In genomic region chr14:56195727-56196126, GRCh38 we compare ENCODE assay signal across 8 cellular contexts.
DNase-seq lines count a peak whose midpoint lies in the region; ATAC-seq and TF ChIP-seq lines count a peak whose summit lies in the region.

No MANE protein-coding gene starts in this region.

- peaks cover 14% of the 10 kb centered on the region for H3K4me1 ChIP-seq in GM23338 (ENCODE audit: insufficient read depth)

- TF ChIP-seq CTCF in GM23338 (conservative IDR thresholded peaks at IDR 0.05; ENCODE audit: low read depth in 2 of 2) (no peak), natural killer cell (IDR thresholded peaks at IDR 0.05) (no peak)

- H3K4me3 Mint-ChIP-seq in GM23338, result no peak overlapping the region
- H3K4me3 Mint-ChIP-seq in activated CD8-positive, alpha-beta T cell treated with anti-CD3 and anti-CD28 coated beads, Interleukin-2, amount 10 ng/mL, durations not matched to agents 7 days and 5 days, result no peak overlapping the region
- H3K4me3 Mint-ChIP-seq in natural killer cell, result peak overlapping the region; percentile 58

- H3K9me3 Mint-ChIP-seq in GM23338, result no peaks in the 10 kb centered on the region
- no peaks in the 10 kb centered on the region for H3K9me3 Mint-ChIP-seq in activated CD8-positive, alpha-beta T cell treated with anti-CD3 and anti-CD28 coated beads, Interleukin-2, amount 10 ng/mL, durations not matched to agents 7 days and 5 days (ENCODE audit: insufficient read depth)
- H3K9me3 Mint-ChIP-seq in natural killer cell, result no peaks in the 10 kb centered on the region

- H3K4me2 ChIP-seq in GM23338, result no peak overlapping the region

- H3K27me3 Mint-ChIP-seq in GM23338 (ENCODE audit: insufficient read depth, low read depth, poor library complexity), result no peaks in the 10 kb centered on the region
- no peaks in the 10 kb centered on the region for H3K27me3 Mint-ChIP-seq in activated CD8-positive, alpha-beta T cell treated with anti-CD3 and anti-CD28 coated beads, Interleukin-2, amount 10 ng/mL, durations not matched to agents 7 days and 5 days (ENCODE audit: low read depth)
- H3K27me3 Mint-ChIP-seq in natural killer cell (ENCODE audit: low read depth in 2 of 2), result no peaks in the 10 kb centered on the region

- peak overlapping the region; percentile 13; the same call in 1 of the 2 replicates for H3K27ac ChIP-seq in GM23338 (ENCODE audit: low read depth)

- ATAC-seq in GM23338, result no peak; the same call in 2 of the 3 replicates
- peak; percentile 69 for ATAC-seq in activated CD8-positive, alpha-beta T cell treated with anti-CD3 and anti-CD28 coated beads, Interleukin-2, amount 10 ng/mL, durations not matched to agents 7 days and 5 days
- ATAC-seq in natural killer cell, result peak; percentile 11 to 64 (median 54)

- H3K4me1 Mint-ChIP-seq in GM23338 (peaks cover 19% of the 10 kb centered on the region), natural killer cell (peaks cover 8 to 35% of the 10 kb centered on the region in 2 donors)
- peaks cover 26% of the 10 kb centered on the region for H3K4me1 Mint-ChIP-seq in activated CD8-positive, alpha-beta T cell treated with anti-CD3 and anti-CD28 coated beads, Interleukin-2, amount 10 ng/mL, durations not matched to agents 7 days and 5 days (ENCODE audit: low read depth)

- no peaks in the 10 kb centered on the region for H4K20me1 ChIP-seq in GM23338 (replicated peaks; ENCODE audit: insufficient read depth)

- no peak overlapping the region for H2AFZ ChIP-seq in GM23338

- no peaks in the 10 kb centered on the region; the same call in 1 of the 2 replicates for H3F3A ChIP-seq in GM23338 (replicated peaks; ENCODE audit: low read depth)

- no peaks in the 10 kb centered on the region for H3K36me3 ChIP-seq in GM23338 (ENCODE audit: insufficient read depth)

- POLR2A ChIA-PET in activated CD8-positive, alpha-beta T cell treated with anti-CD3 and anti-CD28 coated beads, Interleukin-2, amount 10 ng/mL, durations not matched to agents 7 days and 5 days (lab: Charles Lee), result no interaction called here

- H3K4me3 ChIP-seq in GM23338, result no peak overlapping the region

- H3K27ac Mint-ChIP-seq in GM23338 (peak overlapping the region; percentile 72; the same call in 1 of the 2 replicates), natural killer cell (peak overlapping the region; percentile 71 to 77)
- H3K27ac Mint-ChIP-seq in activated CD8-positive, alpha-beta T cell treated with anti-CD3 and anti-CD28 coated beads, Interleukin-2, amount 10 ng/mL, durations not matched to agents 7 days and 5 days, result peak overlapping the region; percentile 75

- CTCF ChIA-PET in activated CD8-positive, alpha-beta T cell treated with anti-CD3 and anti-CD28 coated beads, Interleukin-2, amount 10 ng/mL, durations not matched to agents 7 days and 5 days (lab: Charles Lee), result no interaction called here

- peaks cover 24% of the 10 kb centered on the region for H3K79me2 ChIP-seq in GM23338 (replicated peaks; ENCODE audit: insufficient read depth)

- H3K36me3 Mint-ChIP-seq in GM23338 (ENCODE audit: low read depth) (no peaks in the 10 kb centered on the region), natural killer cell (no peaks in the 10 kb centered on the region)
- H3K36me3 Mint-ChIP-seq in activated CD8-positive, alpha-beta T cell treated with anti-CD3 and anti-CD28 coated beads, Interleukin-2, amount 10 ng/mL, durations not matched to agents 7 days and 5 days (ENCODE audit: low read depth), result peaks cover 2% of the 10 kb centered on the region

- 0 out of 2 replicates have a peak, but pooled peaks cover 4% of the 10 kb centered on the region for H3K9me2 ChIP-seq in GM23338 (ENCODE audit: insufficient read depth)

- peak; percentile 45 for DNase-seq in activated CD4-positive, alpha-beta T cell treated with anti-CD3 and anti-CD28 coated beads for 48 hours
- DNase-seq in activated CD4-positive, alpha-beta T cell treated with anti-CD3 and anti-CD28 coated beads for 4 hours, result no peak
- DNase-seq in GM23338 (ENCODE audit: low spot score) (no peak), NCI-H1092 treated with DMSO at 0.1 percent for 48 hours (lab: John Stamatoyannopoulos, UW) (peak; percentile 72), natural killer cell (no peak), nucleus accumbens (lab: John Stamatoyannopoulos, UW) (no peak), AG08395 (ENCODE audit: low spot score) (no peak)
- DNase-seq in activated CD8-positive, alpha-beta T cell treated with anti-CD3 and anti-CD28 coated beads, Interleukin-2, amount 10 ng/mL, durations not matched to agents 7 days and 5 days, result peak; percentile 51

- intact Hi-C loops in natural killer cell (cut with micrococcal nuclease), result no loop called here

- H3K27me3 ChIP-seq in GM23338 (ENCODE audit: insufficient read depth), result no peaks in the 10 kb centered on the region

TF ChIP-seq in GM23338, 12 proteins besides CTCF, POLR2A, EP300 and RAD21 (continues in another document):
- no peak for TF ChIP-seq EZH2 (IDR thresholded peaks at IDR 0.05; ENCODE audit: low read depth, unreplicated experiment)
- TF ChIP-seq STAT1 (IDR thresholded peaks at IDR 0.05; ENCODE audit: unreplicated experiment), result no peak
- TF ChIP-seq ZNF114 (CRISPR knock-in tag; IDR thresholded peaks at IDR 0.05), result no peak
- no peak for TF ChIP-seq POLR2AphosphoS5 (IDR thresholded peaks at IDR 0.05; ENCODE audit: low read depth)
- TF ChIP-seq ETS1 (IDR thresholded peaks at IDR 0.05), result no peak
- no peak for TF ChIP-seq NANOG (IDR thresholded peaks at IDR 0.05; ENCODE audit: borderline replicate concordance)
- TF ChIP-seq REST (IDR thresholded peaks at IDR 0.05; ENCODE audit: unreplicated experiment), result no peak
- TF ChIP-seq CREB1 (CRISPR knock-in tag; IDR thresholded peaks at IDR 0.05; ENCODE audit: low read depth), result no peak
- TF ChIP-seq JUNB (IDR thresholded peaks at IDR 0.05; ENCODE audit: unreplicated experiment), result no peak
- TF ChIP-seq ZNF331 (CRISPR knock-in tag; IDR thresholded peaks at IDR 0.05; ENCODE audit: low read depth), result no peak
- TF ChIP-seq EZH2phosphoT487 (IDR thresholded peaks at IDR 0.05; ENCODE audit: unreplicated experiment), result no peak

Comparison
In these comparisons a context has a peak if more than half of its experiments do, and no peak if none do; other contexts are left out.
1. DNase-seq: peak in activated CD4-positive, alpha-beta T cell treated with anti-CD3 and anti-CD28 coated beads for 48 hours (single experiment), NCI-H1092 treated with DMSO at 0.1 percent for 48 hours (single experiment) and activated CD8-positive, alpha-beta T cell treated with anti-CD3 and anti-CD28 coated beads, Interleukin-2, amount 10 ng/mL, durations not matched to agents 7 days and 5 days (single experiment); none in activated CD4-positive, alpha-beta T cell treated with anti-CD3 and anti-CD28 coated beads for 4 hours (0 of 2), GM23338 (single experiment), natural killer cell (single experiment), nucleus accumbens (0 of 56) and AG08395 (single experiment).
2. Peak in every context shown above with its lines, with median percentiles within 50 percentile points of each other: H3K27ac Mint-ChIP-seq.